In genomic region chr12:108685469-108686247, GRCh38 we compare ENCODE assay signal across 11 cellular contexts. TPM values are rescaled to one million over a fixed set of nuclear protein-coding genes. Genes with fewer than 3 reads are reported as not detected.
DNase-seq lines count a peak whose midpoint lies in the region; ATAC-seq and TF ChIP-seq lines count a peak whose summit lies in the region.
"Had no signal": no experiment of that assay in that cellular context is flagged by ENCODE, and none has a peak within 500 bp of the region (broad histone marks: within the 10 kb centered on the region; RNA-seq: fewer than 3 reads in every experiment).

No MANE protein-coding gene starts in this region.

- intact Hi-C loops in cardiac septum (cut with DNase I): no loop called here
- intact Hi-C loops in vagina (cut with DNase I): no loop called here

- DNase-seq in right atrium auricular region (ENCODE audit: low spot score): no peak
- DNase-seq in cardiac septum (ENCODE audit: low spot score): no peak
- peak; percentile 73 for DNase-seq in choroid plexus epithelial cell (ENCODE audit: low read depth)
- DNase-seq in vagina (ENCODE audit: extremely low spot score in 2 of 2): no peak
- DNase-seq in Ammon's horn (ENCODE audit: low spot score): no peak
- DNase-seq: activated CD4-positive, alpha-beta T cell treated with anti-CD3 and anti-CD28 coated beads for 48 hours; mesendoderm; NCI-H1694 had no signal

- H3K4me1 ChIP-seq in right atrium auricular region: peaks cover 0 to 72% of the 10 kb centered on the region in 2 donors
- H3K4me1 ChIP-seq in vagina: peaks cover 45% of the 10 kb centered on the region

- H3K27ac ChIP-seq in right atrium auricular region (peak overlapping the region; percentile 96 to 98), vagina (peak overlapping the region; percentile 57)

- ATAC-seq in HG03439 (IDR thresholded peaks at IDR 0.05; ENCODE audit: unreplicated experiment): no peak
- no peak for ATAC-seq in esophagus mucosa

- peaks cover 69% of the 10 kb centered on the region for H3K4me1 Mint-ChIP-seq in nephron

- peaks cover 3% of the 10 kb centered on the region for H3K27me3 Mint-ChIP-seq in nephron (ENCODE audit: low read depth)

- H3K9me3 Mint-ChIP-seq in nephron: no peaks in the 10 kb centered on the region

- H3K36me3 ChIP-seq in right atrium auricular region: no peaks in the 10 kb centered on the region
- H3K36me3 ChIP-seq in vagina: no peaks in the 10 kb centered on the region

- TF ChIP-seq CTCF in right atrium auricular region (IDR thresholded peaks at IDR 0.05) (no peak), choroid plexus epithelial cell (conservative IDR thresholded peaks at IDR 0.05; ENCODE audit: low read depth, low read length) (no peak), nephron (IDR thresholded peaks at IDR 0.05; ENCODE audit: unreplicated experiment in 3 of 3) (no peak), vagina (IDR thresholded peaks at IDR 0.05) (no peak)

- H3K4me3 Mint-ChIP-seq in nephron: peak overlapping the region in 1 of 3 experiments; percentile 1

- H3K36me3 Mint-ChIP-seq in nephron (ENCODE audit: low read depth): no peaks in the 10 kb centered on the region

- H3K4me3 ChIP-seq in right atrium auricular region: no peak overlapping the region
- H3K4me3 ChIP-seq in choroid plexus epithelial cell (ENCODE audit: low read depth, low read length): no peak overlapping the region
- H3K4me3 ChIP-seq in vagina: no peak overlapping the region

- no peak for TF ChIP-seq POLR2A in vagina (IDR thresholded peaks at IDR 0.05)

- H3K27me3 ChIP-seq in right atrium auricular region (no peaks in the 10 kb centered on the region), vagina (no peaks in the 10 kb centered on the region)

- H3K27ac Mint-ChIP-seq in nephron: peak overlapping the region; percentile 67 to 94 (median 92)

- H3K9me3 ChIP-seq in right atrium auricular region (no peaks in the 10 kb centered on the region), vagina (no peaks in the 10 kb centered on the region)

RNA-seq across cellular contexts. Expression of gene CORO1C, which starts 45.7 kb away (rescaled TPM):
- 10 to 100 TPM; 59.6 to 70.7 TPM for total RNA-seq in right atrium auricular region
- total RNA-seq in cardiac septum: 74.7 TPM
- total RNA-seq in vagina: 189 TPM
- 107 TPM for total RNA-seq in esophagus mucosa

RNA-seq across cellular contexts. Expression of gene SELPLG, which starts 52.0 kb away (rescaled TPM):
- total RNA-seq in right atrium auricular region (1 to 10 TPM; 3.7 to 7.7 TPM), cardiac septum (3.1 TPM), vagina (14.2 TPM), esophagus mucosa (0.76 TPM)
